Comparison of ENCODE assay signal across 12 cellular contexts in genomic region chr4:151184523-151185458, GRCh38.
A peak's percentile ranks its signal among the peaks of the same experiment; 100 is the strongest.
DNase-seq lines count a peak whose midpoint lies in the region; ATAC-seq and TF ChIP-seq lines count a peak whose summit lies in the region.
"Had no signal": no experiment of that assay in that cellular context is flagged by ENCODE, and none has a peak within 500 bp of the region (broad histone marks: within the 10 kb centered on the region; RNA-seq: fewer than 3 reads in every experiment).

No MANE protein-coding gene starts in this region.

- peaks cover 6% of the 10 kb centered on the region; the same call in 1 of the 2 replicates for H3K36me3 ChIP-seq in RWPE2 (ENCODE audit: low read depth)
- H3K36me3 ChIP-seq: adrenal gland had no signal

- H3K4me1 ChIP-seq in RWPE2 (ENCODE audit: insufficient read depth, poor library complexity, severe bottlenecking) = no peaks in the 10 kb centered on the region
- H3K4me1 ChIP-seq: adrenal gland had no signal

- ATAC-seq in RWPE2 (ENCODE audit: low read depth) (0 out of 3 replicates have a peak, but pooled peaks have one; percentile 36), sciatic nerve (peak; percentile 28), GM21390 (IDR thresholded peaks at IDR 0.05; ENCODE audit: unreplicated experiment) (no peak)

- no peaks in the 10 kb centered on the region for H3K9me3 ChIP-seq in RWPE2 (ENCODE audit: severe bottlenecking)
- H3K9me3 ChIP-seq: adrenal gland had no signal

- H3K27me3 ChIP-seq in RWPE2 (ENCODE audit: insufficient read depth, poor library complexity, severe bottlenecking) = no peaks in the 10 kb centered on the region
- H3K27me3 ChIP-seq: adrenal gland had no signal

- no peak overlapping the region for H3K4me3 ChIP-seq in RWPE2 (ENCODE audit: severe bottlenecking)
- H3K4me3 ChIP-seq in fibroblast of mammary gland (ENCODE audit: control insufficient read depth, low read depth, low read length) = no peak overlapping the region
- H3K4me3 ChIP-seq: adrenal gland had no signal

- intact Hi-C loops in sciatic nerve (cut with DNase I) = no loop called here

- no peak overlapping the region for H3K27ac ChIP-seq in RWPE2 (ENCODE audit: poor library complexity, severe bottlenecking)
- H3K27ac ChIP-seq: 22Rv1, adrenal gland had no signal

- TF ChIP-seq CTCF in RWPE2 (IDR thresholded peaks at IDR 0.05; ENCODE audit: poor library complexity, severe bottlenecking) (no peak), fibroblast of mammary gland (conservative IDR thresholded peaks at IDR 0.05; ENCODE audit: control insufficient read depth, insufficient read depth, low read depth, low read length) (no peak)

- DNase-seq in DMS153 (lab: John Stamatoyannopoulos, UW) = peak; percentile 45
- DNase-seq in DMS153 treated with DMSO at 0.1 percent for 48 hours (lab: John Stamatoyannopoulos, UW; ENCODE audit: unreplicated experiment) = no peak
- DNase-seq in RWPE2 (ENCODE audit: low spot score) = no peak
- DNase-seq in fibroblast of mammary gland (ENCODE audit: low read depth) = peak; percentile 90
- DNase-seq in sciatic nerve (ENCODE audit: low spot score) = no peak
- no peak for DNase-seq in NCI-H2171 (lab: John Stamatoyannopoulos, UW)
- no peak for DNase-seq in islet precursor cell
- DNase-seq: left cardiac atrium, NCI-H2227 treated with DMSO at 0.1 percent for 48 hours had no signal

Comparison
In these comparisons a context has a peak if more than half of its experiments do, and no peak if none do; other contexts are left out.
1. DNase-seq: peak in DMS153 (single experiment) and fibroblast of mammary gland (single experiment); none in DMS153 treated with DMSO at 0.1 percent for 48 hours (single experiment), RWPE2 (single experiment), sciatic nerve (single experiment), NCI-H2171 (single experiment) and islet precursor cell (single experiment).